36 cellular contexts compared by ENCODE assay signal in the genomic region with DNA sequence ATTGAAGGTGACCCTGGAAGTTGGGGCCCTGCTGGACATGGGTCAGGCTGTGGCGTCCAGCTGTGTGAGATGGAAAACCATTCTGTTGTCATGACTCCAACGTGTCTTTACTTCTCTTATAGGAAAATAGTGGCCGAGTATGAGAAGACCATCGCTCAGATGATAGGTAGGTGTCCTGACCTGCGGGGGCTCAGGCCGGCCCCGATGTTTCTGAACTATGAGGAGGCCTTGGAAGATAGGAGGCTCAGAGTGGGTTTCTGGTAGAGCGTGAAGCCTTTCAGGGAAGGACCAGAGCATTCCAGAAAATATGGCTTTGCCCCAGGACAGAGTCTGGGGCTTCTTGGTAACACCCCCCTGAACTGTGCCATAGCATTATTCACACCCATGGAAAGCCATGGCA. TPM values are rescaled to one million over a fixed set of nuclear protein-coding genes. Genes with fewer than 3 reads are reported as not detected.
"Had no signal": no experiment of that assay in that cellular context is flagged by ENCODE, and none has a peak within 500 bp of the region (broad histone marks: within the 10 kb centered on the region; RNA-seq: fewer than 3 reads in every experiment).

No MANE protein-coding gene starts in this region.

- H3K27me3 Mint-ChIP-seq: activated B cell treated with CpG ODN at 0.5 μM for 24 hours; activated CD4-positive, alpha-beta memory T cell treated with anti-CD3 and anti-CD28 coated beads for 36 hours; activated CD8-positive, alpha-beta T cell treated with anti-CD3 and anti-CD28 coated beads for 36 hours; activated naive CD4-positive, alpha-beta T cell treated with anti-CD3 and anti-CD28 coated beads, Interleukin-2, amount 10 ng/mL, durations not matched to agents 7 days and 5 days; activated naive CD4-positive, alpha-beta T cell treated with anti-CD3 and anti-CD28 coated beads, Interleukin-2, amount 50 U/mL, for 24 hours; activated naive CD8-positive, alpha-beta T cell; activated naive CD8-positive, alpha-beta T cell treated with anti-CD3 and anti-CD28 coated beads, Interleukin-2, amount 10 ng/mL, durations not matched to agents 7 days and 5 days; brain had no signal

- DNase-seq: activated B cell treated with CpG ODN at 0.5 μM for 24 hours; activated CD4-positive, alpha-beta memory T cell treated with anti-CD3 and anti-CD28 coated beads for 36 hours; activated CD4-positive, alpha-beta T cell treated with anti-CD3 and anti-CD28 coated beads for 4 hours; activated CD4-positive, alpha-beta T cell treated with anti-CD3 and anti-CD28 coated beads, Interleukin-2, amount 10 ng/mL, durations not matched to agents 24 days and 14 days; activated CD4-positive, alpha-beta T cell treated with anti-CD3 and anti-CD28 coated beads, Interleukin-2, amount 50 U/mL, for 1 hour; activated CD4-positive, alpha-beta T cell treated with anti-CD3 and anti-CD28 coated beads, Interleukin-2, amount 50 U/mL, for 4 hours; activated CD4-positive, CD25-positive, alpha-beta regulatory T cell treated with anti-CD3 and anti-CD28 coated beads, Interleukin-2, amount 50 U/mL, for 72 hours; activated CD8-positive, alpha-beta memory T cell treated with anti-CD3 and anti-CD28 coated beads, Interleukin-2, amount 50 U/mL, for 4 hours; activated CD8-positive, alpha-beta T cell treated with anti-CD3 and anti-CD28 coated beads for 36 hours; activated effector memory CD4-positive, alpha-beta T cell treated with Interleukin-2 at 50 U/mL for 16 hours; activated gamma-delta T cell; activated naive CD4-positive, alpha-beta T cell treated with anti-CD3 and anti-CD28 coated beads, Interleukin-2, amount 10 ng/mL, durations not matched to agents 7 days and 5 days; activated naive CD4-positive, alpha-beta T cell treated with Interleukin-2 at 50 U/mL for 16 hours; activated naive CD8-positive, alpha-beta T cell treated with anti-CD3 and anti-CD28 coated beads, Interleukin-2, amount 10 ng/mL, durations not matched to agents 7 days and 5 days; activated naive CD8-positive, alpha-beta T cell treated with anti-CD3 and anti-CD28 coated beads, Interleukin-2, amount 50 U/mL, for 24 hours; activated T-cell treated with anti-CD3 and anti-CD28 coated beads for 4 hours; activated T-cell treated with anti-CD3 and anti-CD28 coated beads, Interleukin-2, amount 50 U/mL, for 1 hour; activated T-cell treated with anti-CD3 and anti-CD28 coated beads, Interleukin-2, amount 50 U/mL, for 4 hours; amygdala; anterior cingulate cortex; central memory CD4-positive, alpha-beta T cell; T-helper 1 cell; T-helper 2 cell; T-helper 9 cell had no signal

- H3K27me3 ChIP-seq: ascending aorta, cardiac muscle cell had no signal

- H3K27ac ChIP-seq: ascending aorta, cardiac muscle cell, VCaP had no signal

- H3K9me3 Mint-ChIP-seq: activated B cell treated with CpG ODN at 0.5 μM for 24 hours; activated CD4-positive, alpha-beta memory T cell treated with anti-CD3 and anti-CD28 coated beads for 36 hours; activated CD4-positive, alpha-beta T cell treated with anti-CD3 and anti-CD28 coated beads, Interleukin-2, amount 10 ng/mL, durations not matched to agents 24 days and 14 days; activated CD8-positive, alpha-beta T cell treated with anti-CD3 and anti-CD28 coated beads for 36 hours; activated naive CD4-positive, alpha-beta T cell treated with anti-CD3 and anti-CD28 coated beads, Interleukin-2, amount 10 ng/mL, durations not matched to agents 7 days and 5 days; activated naive CD4-positive, alpha-beta T cell treated with anti-CD3 and anti-CD28 coated beads, Interleukin-2, amount 50 U/mL, for 24 hours; activated naive CD8-positive, alpha-beta T cell treated with anti-CD3 and anti-CD28 coated beads, Interleukin-2, amount 10 ng/mL, durations not matched to agents 7 days and 5 days; activated naive CD8-positive, alpha-beta T cell treated with anti-CD3 and anti-CD28 coated beads, Interleukin-2, amount 50 U/mL, for 24 hours; activated T-cell treated with anti-CD3 and anti-CD28 coated beads, Interleukin-2, amount 50 U/mL, for 4 hours; activated T-helper 2 cell treated with anti-CD3 and anti-CD28 coated beads, Interferon-gamma antibody, Interleukin-2, Interleukin-4, amounts not matched to agents 10 μg/mL and 5 μg/mL and 100 μg/mL, durations not matched to agents 14 hours and 24 hours and 36 hours; brain; T-helper 1 cell treated with Interleukin-12 subunit alpha and Interleukin-12 subunit beta and Interleukin-4 antibody, amounts not matched to agents 30 μg/mL and 1 μg/mL, for 36 hours; T-helper 2 cell treated with Interferon-gamma antibody and Interleukin-4, amounts not matched to agents 5 μg/mL and 100 μg/mL, for 36 hours had no signal

- H3K4me3 Mint-ChIP-seq: activated B cell treated with CpG ODN at 0.5 μM for 24 hours; activated CD4-positive, alpha-beta memory T cell treated with anti-CD3 and anti-CD28 coated beads for 36 hours; activated CD4-positive, alpha-beta T cell treated with anti-CD3 and anti-CD28 coated beads, Interleukin-2, amount 10 ng/mL, durations not matched to agents 24 days and 14 days; activated CD8-positive, alpha-beta T cell treated with anti-CD3 and anti-CD28 coated beads for 36 hours; activated naive CD4-positive, alpha-beta T cell treated with anti-CD3 and anti-CD28 coated beads, Interleukin-2, amount 10 ng/mL, durations not matched to agents 7 days and 5 days; activated naive CD4-positive, alpha-beta T cell treated with anti-CD3 and anti-CD28 coated beads, Interleukin-2, amount 50 U/mL, for 24 hours; activated naive CD8-positive, alpha-beta T cell; activated naive CD8-positive, alpha-beta T cell treated with anti-CD3 and anti-CD28 coated beads, Interleukin-2, amount 10 ng/mL, durations not matched to agents 7 days and 5 days; activated naive CD8-positive, alpha-beta T cell treated with anti-CD3 and anti-CD28 coated beads, Interleukin-2, amount 50 U/mL, for 24 hours; activated T-cell treated with anti-CD3 and anti-CD28 coated beads, Interleukin-2, amount 50 U/mL, for 4 hours; brain; T-helper 1 cell treated with Interleukin-12 subunit alpha and Interleukin-12 subunit beta and Interleukin-4 antibody, amounts not matched to agents 30 μg/mL and 1 μg/mL, for 36 hours; T-helper 2 cell treated with Interferon-gamma antibody and Interleukin-4, amounts not matched to agents 5 μg/mL and 100 μg/mL, for 36 hours had no signal

- H3K4me3 ChIP-seq: ascending aorta, cardiac muscle cell had no signal

- FAIRE-seq: bronchial epithelial cell, TTC549 had no signal

- H3K4me1 ChIP-seq: ascending aorta had no signal

- H3K36me3 Mint-ChIP-seq: activated CD4-positive, alpha-beta memory T cell treated with anti-CD3 and anti-CD28 coated beads for 36 hours; activated naive CD4-positive, alpha-beta T cell treated with anti-CD3 and anti-CD28 coated beads, Interleukin-2, amount 10 ng/mL, durations not matched to agents 7 days and 5 days; activated naive CD4-positive, alpha-beta T cell treated with anti-CD3 and anti-CD28 coated beads, Interleukin-2, amount 50 U/mL, for 24 hours; activated naive CD8-positive, alpha-beta T cell; activated naive CD8-positive, alpha-beta T cell treated with anti-CD3 and anti-CD28 coated beads, Interleukin-2, amount 10 ng/mL, durations not matched to agents 7 days and 5 days had no signal

- H3K9me3 ChIP-seq: ascending aorta had no signal

- H3K4me1 Mint-ChIP-seq: activated B cell treated with CpG ODN at 0.5 μM for 24 hours; activated CD4-positive, alpha-beta T cell treated with anti-CD3 and anti-CD28 coated beads, Interleukin-2, amount 10 ng/mL, durations not matched to agents 24 days and 14 days; activated naive CD4-positive, alpha-beta T cell treated with anti-CD3 and anti-CD28 coated beads, Interleukin-2, amount 10 ng/mL, durations not matched to agents 7 days and 5 days; activated naive CD4-positive, alpha-beta T cell treated with anti-CD3 and anti-CD28 coated beads, Interleukin-2, amount 50 U/mL, for 24 hours; activated naive CD8-positive, alpha-beta T cell treated with anti-CD3 and anti-CD28 coated beads, Interleukin-2, amount 10 ng/mL, durations not matched to agents 7 days and 5 days; activated naive CD8-positive, alpha-beta T cell treated with anti-CD3 and anti-CD28 coated beads, Interleukin-2, amount 50 U/mL, for 24 hours had no signal

- H3K27ac Mint-ChIP-seq: activated B cell treated with CpG ODN at 0.5 μM for 24 hours; activated CD4-positive, alpha-beta memory T cell treated with anti-CD3 and anti-CD28 coated beads for 36 hours; activated CD4-positive, alpha-beta T cell treated with anti-CD3 and anti-CD28 coated beads, Interleukin-2, amount 10 ng/mL, durations not matched to agents 24 days and 14 days; activated CD8-positive, alpha-beta T cell treated with anti-CD3 and anti-CD28 coated beads for 36 hours; activated naive CD4-positive, alpha-beta T cell treated with anti-CD3 and anti-CD28 coated beads, Interleukin-2, amount 10 ng/mL, durations not matched to agents 7 days and 5 days; activated naive CD4-positive, alpha-beta T cell treated with anti-CD3 and anti-CD28 coated beads, Interleukin-2, amount 50 U/mL, for 24 hours; activated naive CD8-positive, alpha-beta T cell; activated naive CD8-positive, alpha-beta T cell treated with anti-CD3 and anti-CD28 coated beads, Interleukin-2, amount 10 ng/mL, durations not matched to agents 7 days and 5 days; activated naive CD8-positive, alpha-beta T cell treated with anti-CD3 and anti-CD28 coated beads, Interleukin-2, amount 50 U/mL, for 24 hours; activated T-helper 2 cell treated with anti-CD3 and anti-CD28 coated beads, Interferon-gamma antibody, Interleukin-2, Interleukin-4, amounts not matched to agents 10 μg/mL and 5 μg/mL and 100 μg/mL, durations not matched to agents 14 hours and 24 hours and 36 hours; brain; T-helper 1 cell treated with Interleukin-12 subunit alpha and Interleukin-12 subunit beta and Interleukin-4 antibody, amounts not matched to agents 30 μg/mL and 1 μg/mL, for 36 hours; T-helper 2 cell treated with Interferon-gamma antibody and Interleukin-4, amounts not matched to agents 5 μg/mL and 100 μg/mL, for 36 hours had no signal

- ATAC-seq: activated CD8-positive, alpha-beta T cell treated with anti-CD3 and anti-CD28 coated beads for 36 hours; activated naive CD8-positive, alpha-beta T cell treated with anti-CD3 and anti-CD28 coated beads, Interleukin-2, amount 50 U/mL, for 24 hours; activated T-cell treated with anti-CD3 and anti-CD28 coated beads, Interleukin-2, amount 50 U/mL, for 4 hours had no signal

RNA-seq across cellular contexts. Expression of gene BTBD16, which starts 29.3 kb away (rescaled TPM):
- total RNA-seq: activated B cell treated with CpG ODN at 0.5 μM for 24 hours; activated CD4-positive, alpha-beta memory T cell treated with anti-CD3 and anti-CD28 coated beads for 36 hours; activated CD4-positive, alpha-beta T cell treated with anti-CD3 and anti-CD28 coated beads, Interleukin-2, amount 10 ng/mL, durations not matched to agents 24 days and 14 days; activated CD8-positive, alpha-beta memory T cell treated with anti-CD3 and anti-CD28 coated beads for 36 hours; activated CD8-positive, alpha-beta T cell treated with anti-CD3 and anti-CD28 coated beads for 36 hours; activated naive CD8-positive, alpha-beta T cell treated with anti-CD3 and anti-CD28 coated beads, Interleukin-2, amount 10 ng/mL, durations not matched to agents 7 days and 5 days; activated T-cell treated with anti-CD3 and anti-CD28 coated beads, Interleukin-2, amount 50 U/mL, for 4 hours; activated T-helper 2 cell treated with anti-CD3 and anti-CD28 coated beads, Interferon-gamma antibody, Interleukin-2, Interleukin-4, amounts not matched to agents 10 μg/mL and 5 μg/mL and 100 μg/mL, durations not matched to agents 14 hours and 24 hours and 36 hours; ascending aorta had no signal
